1 cellular context compared by ENCODE assay signal in the genomic region with DNA sequence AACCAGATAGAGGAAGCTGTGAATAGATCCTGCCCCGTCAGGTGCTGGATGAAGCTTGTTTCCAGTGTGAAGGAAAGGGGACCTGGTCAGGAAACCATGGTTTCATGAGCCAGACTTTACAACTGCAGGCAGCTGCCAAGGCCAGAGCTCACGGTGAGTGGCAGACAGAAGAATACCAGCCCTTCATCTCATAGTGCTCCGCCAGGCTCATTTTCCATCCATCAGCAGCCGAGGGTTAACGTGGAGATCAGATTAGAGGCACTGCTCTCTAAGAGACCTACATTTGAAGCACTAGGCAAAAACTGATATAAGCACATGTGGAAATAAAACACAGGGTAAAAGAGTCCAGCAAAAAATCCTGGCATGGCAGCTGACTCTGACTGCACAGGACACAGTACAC.
TF ChIP-seq lines count a peak whose summit lies in the region.

No MANE protein-coding gene starts in this region.

TF ChIP-seq in GM23338, 12 proteins besides CTCF, POLR2A, EP300 and RAD21 (continued from another document):
- TF ChIP-seq, protein P1, sequence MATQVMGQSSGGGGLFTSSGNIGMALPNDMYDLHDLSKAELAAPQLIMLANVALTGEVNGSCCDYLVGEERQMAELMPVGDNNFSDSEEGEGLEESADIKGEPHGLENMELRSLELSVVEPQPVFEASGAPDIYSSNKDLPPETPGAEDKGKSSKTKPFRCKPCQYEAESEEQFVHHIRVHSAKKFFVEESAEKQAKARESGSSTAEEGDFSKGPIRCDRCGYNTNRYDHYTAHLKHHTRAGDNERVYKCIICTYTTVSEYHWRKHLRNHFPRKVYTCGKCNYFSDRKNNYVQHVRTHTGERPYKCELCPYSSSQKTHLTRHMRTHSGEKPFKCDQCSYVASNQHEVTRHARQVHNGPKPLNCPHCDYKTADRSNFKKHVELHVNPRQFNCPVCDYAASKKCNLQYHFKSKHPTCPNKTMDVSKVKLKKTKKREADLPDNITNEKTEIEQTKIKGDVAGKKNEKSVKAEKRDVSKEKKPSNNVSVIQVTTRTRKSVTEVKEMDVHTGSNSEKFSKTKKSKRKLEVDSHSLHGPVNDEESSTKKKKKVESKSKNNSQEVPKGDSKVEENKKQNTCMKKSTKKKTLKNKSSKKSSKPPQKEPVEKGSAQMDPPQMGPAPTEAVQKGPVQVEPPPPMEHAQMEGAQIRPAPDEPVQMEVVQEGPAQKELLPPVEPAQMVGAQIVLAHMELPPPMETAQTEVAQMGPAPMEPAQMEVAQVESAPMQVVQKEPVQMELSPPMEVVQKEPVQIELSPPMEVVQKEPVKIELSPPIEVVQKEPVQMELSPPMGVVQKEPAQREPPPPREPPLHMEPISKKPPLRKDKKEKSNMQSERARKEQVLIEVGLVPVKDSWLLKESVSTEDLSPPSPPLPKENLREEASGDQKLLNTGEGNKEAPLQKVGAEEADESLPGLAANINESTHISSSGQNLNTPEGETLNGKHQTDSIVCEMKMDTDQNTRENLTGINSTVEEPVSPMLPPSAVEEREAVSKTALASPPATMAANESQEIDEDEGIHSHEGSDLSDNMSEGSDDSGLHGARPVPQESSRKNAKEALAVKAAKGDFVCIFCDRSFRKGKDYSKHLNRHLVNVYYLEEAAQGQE (IDR thresholded peaks at IDR 0.05; ENCODE audit: unreplicated experiment), result no peak
- TF ChIP-seq ZNF331 (CRISPR knock-in tag; IDR thresholded peaks at IDR 0.05; ENCODE audit: low read depth) (no peak), CREB1 (CRISPR knock-in tag; IDR thresholded peaks at IDR 0.05; ENCODE audit: low read depth) (no peak), POLR2AphosphoS5 (IDR thresholded peaks at IDR 0.05; ENCODE audit: low read depth) (no peak), ETS1 (IDR thresholded peaks at IDR 0.05) (no peak), EZH2 (IDR thresholded peaks at IDR 0.05; ENCODE audit: low read depth, unreplicated experiment) (no peak), ZNF462 (CRISPR knock-in tag; IDR thresholded peaks at IDR 0.05) (no peak), NANOG (IDR thresholded peaks at IDR 0.05; ENCODE audit: borderline replicate concordance) (no peak), JUNB (IDR thresholded peaks at IDR 0.05; ENCODE audit: unreplicated experiment) (no peak), STAT1 (IDR thresholded peaks at IDR 0.05; ENCODE audit: unreplicated experiment) (no peak)
TF ChIP-seq in GM23338: peak in this region for 0.
